In the genomic region with DNA sequence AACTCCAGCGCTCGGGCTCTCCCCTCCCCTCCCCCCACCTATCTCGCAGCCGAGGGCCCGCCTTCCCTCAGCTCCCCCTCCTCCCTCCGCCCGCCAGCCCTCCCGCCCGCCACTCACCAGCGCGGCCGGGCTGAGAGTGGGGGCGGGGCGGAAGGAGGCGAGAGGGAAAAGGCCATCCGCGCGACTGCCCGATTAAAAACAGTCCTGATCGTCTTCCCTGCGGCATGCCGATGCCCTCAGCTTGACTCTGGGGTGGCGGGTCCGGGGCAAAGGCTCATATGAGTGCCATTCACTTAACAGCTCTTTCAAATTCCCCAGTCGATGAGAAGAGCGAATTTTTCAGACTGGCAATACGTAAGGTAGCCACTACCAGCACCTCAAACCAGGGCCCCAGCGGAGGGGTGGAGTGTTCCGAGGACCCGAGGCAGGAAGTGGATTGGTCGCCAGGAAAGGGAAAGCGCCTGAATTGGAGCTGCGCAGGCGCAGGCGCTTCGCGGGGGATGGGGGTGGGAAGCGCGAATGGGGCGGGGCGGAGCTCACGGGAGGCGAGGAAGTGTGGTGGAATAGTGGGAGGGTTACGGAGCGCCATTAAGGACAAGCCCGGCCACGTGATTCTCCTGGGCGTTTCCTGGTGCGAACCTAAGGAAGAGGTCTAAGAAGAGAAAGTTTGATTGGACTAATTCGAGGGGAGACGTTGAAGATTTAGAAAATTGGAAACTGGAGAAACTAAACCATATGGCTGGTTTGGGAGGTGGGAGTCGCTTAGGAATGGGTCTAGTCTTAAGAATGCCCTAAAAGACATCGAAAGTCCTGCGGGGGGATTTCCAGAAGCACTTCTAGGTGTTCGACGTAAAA, we compare ENCODE assay signal across 8 cellular contexts. TPM values are rescaled to one million over a fixed set of nuclear protein-coding genes. Genes with fewer than 3 reads are reported as not detected.
A peak's percentile ranks its signal among the peaks of the same experiment; 100 is the strongest.
DNase-seq lines count a peak whose midpoint lies in the region; ATAC-seq and TF ChIP-seq lines count a peak whose summit lies in the region.

A gene with protein sequence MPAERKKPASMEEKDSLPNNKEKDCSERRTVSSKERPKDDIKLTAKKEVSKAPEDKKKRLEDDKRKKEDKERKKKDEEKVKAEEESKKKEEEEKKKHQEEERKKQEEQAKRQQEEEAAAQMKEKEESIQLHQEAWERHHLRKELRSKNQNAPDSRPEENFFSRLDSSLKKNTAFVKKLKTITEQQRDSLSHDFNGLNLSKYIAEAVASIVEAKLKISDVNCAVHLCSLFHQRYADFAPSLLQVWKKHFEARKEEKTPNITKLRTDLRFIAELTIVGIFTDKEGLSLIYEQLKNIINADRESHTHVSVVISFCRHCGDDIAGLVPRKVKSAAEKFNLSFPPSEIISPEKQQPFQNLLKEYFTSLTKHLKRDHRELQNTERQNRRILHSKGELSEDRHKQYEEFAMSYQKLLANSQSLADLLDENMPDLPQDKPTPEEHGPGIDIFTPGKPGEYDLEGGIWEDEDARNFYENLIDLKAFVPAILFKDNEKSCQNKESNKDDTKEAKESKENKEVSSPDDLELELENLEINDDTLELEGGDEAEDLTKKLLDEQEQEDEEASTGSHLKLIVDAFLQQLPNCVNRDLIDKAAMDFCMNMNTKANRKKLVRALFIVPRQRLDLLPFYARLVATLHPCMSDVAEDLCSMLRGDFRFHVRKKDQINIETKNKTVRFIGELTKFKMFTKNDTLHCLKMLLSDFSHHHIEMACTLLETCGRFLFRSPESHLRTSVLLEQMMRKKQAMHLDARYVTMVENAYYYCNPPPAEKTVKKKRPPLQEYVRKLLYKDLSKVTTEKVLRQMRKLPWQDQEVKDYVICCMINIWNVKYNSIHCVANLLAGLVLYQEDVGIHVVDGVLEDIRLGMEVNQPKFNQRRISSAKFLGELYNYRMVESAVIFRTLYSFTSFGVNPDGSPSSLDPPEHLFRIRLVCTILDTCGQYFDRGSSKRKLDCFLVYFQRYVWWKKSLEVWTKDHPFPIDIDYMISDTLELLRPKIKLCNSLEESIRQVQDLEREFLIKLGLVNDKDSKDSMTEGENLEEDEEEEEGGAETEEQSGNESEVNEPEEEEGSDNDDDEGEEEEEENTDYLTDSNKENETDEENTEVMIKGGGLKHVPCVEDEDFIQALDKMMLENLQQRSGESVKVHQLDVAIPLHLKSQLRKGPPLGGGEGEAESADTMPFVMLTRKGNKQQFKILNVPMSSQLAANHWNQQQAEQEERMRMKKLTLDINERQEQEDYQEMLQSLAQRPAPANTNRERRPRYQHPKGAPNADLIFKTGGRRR (minus strand): TSS at position 13 of the 855 bp plus-strand sequence. CDS start 7,386 bp downstream, outside the sequence.

- no peaks in the 10 kb centered on the region for H3K36me3 ChIP-seq in BLaER1

- H3K4me3 ChIP-seq in BLaER1, result peak within 1 kb of the TSS; percentile 95
- peak within 1 kb of the TSS; percentile 95 for H3K4me3 ChIP-seq in coronary artery

- no peaks in the 10 kb centered on the region for H3K27me3 Mint-ChIP-seq in activated CD4-positive, alpha-beta T cell treated with anti-CD3 and anti-CD28 coated beads, Interleukin-2, amount 10 ng/mL, durations not matched to agents 7 days and 5 days

- peaks cover 10% of the 10 kb centered on the region for H3K36me3 Mint-ChIP-seq in activated CD4-positive, alpha-beta T cell treated with anti-CD3 and anti-CD28 coated beads, Interleukin-2, amount 10 ng/mL, durations not matched to agents 7 days and 5 days (ENCODE audit: low read depth)

- no peak for TF ChIP-seq CTCF in coronary artery (IDR thresholded peaks at IDR 0.05)

- CTCF ChIA-PET in activated CD4-positive, alpha-beta T cell treated with anti-CD3 and anti-CD28 coated beads, Interleukin-2, amount 10 ng/mL, durations not matched to agents 7 days and 5 days (lab: Charles Lee), result interaction anchor here (0.6 to 1.6 kb wide), 7 partner anchors 14 to 76 kb away, joined by 3 to 7 read pairs (median 3); a partner anchor contains a TSS

- peak within 1 kb of the TSS; percentile 93 for H3K4me2 ChIP-seq in BLaER1

- DNase-seq in NCI-H748 (lab: John Stamatoyannopoulos, UW; ENCODE audit: unreplicated experiment), result peak; percentile 96
- DNase-seq in activated CD4-positive, alpha-beta T cell treated with anti-CD3 and anti-CD28 coated beads, Interleukin-2, amount 10 ng/mL, durations not matched to agents 7 days and 5 days, result peak; percentile 98
- peak; percentile 99 for DNase-seq in coronary artery (ENCODE audit: low spot score)
- DNase-seq in stimulated activated CD4-positive, alpha-beta T cell treated with anti-CD3 and anti-CD28 coated beads, Interleukin-1b, Interleukin-23, amount 100 ng/mL, for 24 hours (ENCODE audit: low read depth in 4 of 4, low spot score in 1 of 4), result peak; percentile 94 to 99 (median 96)

- ATAC-seq in GM19372 (IDR thresholded peaks at IDR 0.05; ENCODE audit: low read depth, unreplicated experiment), result peak; percentile 53
- ATAC-seq in HG03521 (IDR thresholded peaks at IDR 0.05; ENCODE audit: unreplicated experiment), result peak; percentile 51

- peak within 1 kb of the TSS; percentile 100 for H3K9ac ChIP-seq in BLaER1

- H4K20me1 ChIP-seq in BLaER1, result peaks cover 38% of the 10 kb centered on the region

- peaks cover 26% of the 10 kb centered on the region for H3K4me1 ChIP-seq in BLaER1

- POLR2A ChIA-PET in activated CD4-positive, alpha-beta T cell treated with anti-CD3 and anti-CD28 coated beads, Interleukin-2, amount 10 ng/mL, durations not matched to agents 7 days and 5 days (lab: Charles Lee), result interaction anchor here (0.6 to 0.7 kb wide), 3 partner anchors 17 to 29 kb away, joined by 3 to 4 read pairs (median 3); no protein-coding TSS in a partner anchor

- H3K27ac ChIP-seq in BLaER1 (peak within 1 kb of the TSS; percentile 100), coronary artery (peak within 1 kb of the TSS; percentile 95 to 98), layer of hippocampus (ENCODE audit: low read depth, low read length) (peak within 1 kb of the TSS; percentile 100)

- peaks cover 30% of the 10 kb centered on the region for H3K4me1 Mint-ChIP-seq in activated CD4-positive, alpha-beta T cell treated with anti-CD3 and anti-CD28 coated beads, Interleukin-2, amount 10 ng/mL, durations not matched to agents 7 days and 5 days

- H3K27ac Mint-ChIP-seq in activated CD4-positive, alpha-beta T cell treated with anti-CD3 and anti-CD28 coated beads, Interleukin-2, amount 10 ng/mL, durations not matched to agents 7 days and 5 days, result peak within 1 kb of the TSS; percentile 100

- no peaks in the 10 kb centered on the region for H3K9me3 Mint-ChIP-seq in activated CD4-positive, alpha-beta T cell treated with anti-CD3 and anti-CD28 coated beads, Interleukin-2, amount 10 ng/mL, durations not matched to agents 7 days and 5 days

- peak within 1 kb of the TSS; percentile 91 for H3K4me3 Mint-ChIP-seq in activated CD4-positive, alpha-beta T cell treated with anti-CD3 and anti-CD28 coated beads, Interleukin-2, amount 10 ng/mL, durations not matched to agents 7 days and 5 days

- H3K9me3 ChIP-seq in BLaER1, result no peaks in the 10 kb centered on the region

- no peaks in the 10 kb centered on the region for H3K27me3 ChIP-seq in BLaER1
- H3K27me3 ChIP-seq in layer of hippocampus (ENCODE audit: control insufficient read depth, insufficient read depth, low read length), result no peaks in the 10 kb centered on the region

RNA-seq across cellular contexts. Expression of the gene that starts here (rescaled TPM):
- total RNA-seq in activated CD4-positive, alpha-beta T cell treated with anti-CD3 and anti-CD28 coated beads, Interleukin-2, amount 10 ng/mL, durations not matched to agents 7 days and 5 days, result 10 to 100 TPM; 31.3 to 39.2 TPM

Comparison
In these comparisons a context has a peak if more than half of its experiments do, and no peak if none do; other contexts are left out.
1. Peak in every context shown above with its lines: DNase-seq, ATAC-seq, H3K4me3 ChIP-seq and H3K27ac ChIP-seq.